9 cellular contexts compared by ENCODE assay signal in the genomic region with DNA sequence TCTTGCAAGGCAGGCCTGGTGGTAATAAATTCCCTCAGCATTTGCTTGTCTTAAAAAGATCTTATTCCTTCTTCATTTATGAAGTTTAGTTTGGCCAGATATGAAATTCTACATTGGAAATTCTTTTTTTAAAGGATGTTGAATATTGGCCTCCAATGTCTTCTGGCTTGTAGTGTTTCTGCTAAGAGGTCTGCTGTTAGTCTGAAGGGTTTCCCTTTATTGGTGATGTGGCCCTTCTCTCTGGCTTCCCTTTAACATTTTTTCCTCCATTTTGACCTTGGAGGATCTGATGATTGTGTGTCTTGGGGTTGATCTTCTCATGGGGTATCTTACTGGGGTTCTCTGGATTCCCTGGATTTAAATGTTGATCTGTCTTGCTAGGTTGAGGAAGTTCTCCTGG. TPM values are rescaled to one million over a fixed set of nuclear protein-coding genes. Genes with fewer than 3 reads are reported as not detected.
"Had no signal": no experiment of that assay in that cellular context is flagged by ENCODE, and none has a peak within 500 bp of the region (broad histone marks: within the 10 kb centered on the region; RNA-seq: fewer than 3 reads in every experiment).

No MANE protein-coding gene starts in this region.

- H3K27ac Mint-ChIP-seq: GM23338, H9, HFFc6 had no signal

- H3K4me3 ChIP-seq: GM23248, GM23338, HAP-1 had no signal

- H3K27ac ChIP-seq: GM23248 had no signal

- H3K4me1 ChIP-seq: HAP-1 had no signal

- H3K36me3 ChIP-seq: HAP-1 had no signal

- DNase-seq: GM23248, GOT3, H7, H9, HCEC 1CT, HFFc6 had no signal

- ATAC-seq: GM23338, HCT116 had no signal

- H3K4me3 Mint-ChIP-seq: GM23338, H9, HFFc6 had no signal

RNA-seq across cellular contexts. Expression of gene PRR16, which starts 33.5 kb away (rescaled TPM):
- total RNA-seq: H7 had no signal
